16 cellular contexts compared by ENCODE assay signal in genomic region chr19:13001166-13001501, GRCh38. TPM values are rescaled to one million over a fixed set of nuclear protein-coding genes. Genes with fewer than 3 reads are reported as not detected.
DNase-seq lines count a peak whose midpoint lies in the region; ATAC-seq and TF ChIP-seq lines count a peak whose summit lies in the region.
"Had no signal": no experiment of that assay in that cellular context is flagged by ENCODE, and none has a peak within 500 bp of the region (broad histone marks: within the 10 kb centered on the region; RNA-seq: fewer than 3 reads in every experiment).

No MANE protein-coding gene starts in this region.

- H3K9me3 ChIP-seq in left ventricle myocardium inferior (replicated peaks) = no peaks in the 10 kb centered on the region
- H3K9me3 ChIP-seq in gastrocnemius medialis = no peaks in the 10 kb centered on the region
- no peaks in the 10 kb centered on the region for H3K9me3 ChIP-seq in vagina
- H3K9me3 ChIP-seq: neutrophil had no signal

- intact Hi-C loops in left ventricle myocardium inferior (cut with micrococcal nuclease) (no loop called here), Right ventricle myocardium superior (cut with DNase I) (no loop called here), gastrocnemius medialis (cut with DNase I; ENCODE audit: low total_unique reads) (loop anchor here (5.0 kb wide), 1 partner anchor 61 kb away; no protein-coding TSS in a partner anchor), vagina (cut with DNase I) (no loop called here)

- peaks cover 91% of the 10 kb centered on the region for H3K4me1 ChIP-seq in left ventricle myocardium inferior
- H3K4me1 ChIP-seq in gastrocnemius medialis = peaks cover 80 to 90% of the 10 kb centered on the region in 2 donors
- peaks cover 90% of the 10 kb centered on the region for H3K4me1 ChIP-seq in vagina

- ATAC-seq in Right ventricle myocardium superior (ENCODE audit: poor library complexity) (no peak), gastrocnemius medialis (no peak)
- ATAC-seq: activated naive CD4-positive, alpha-beta T cell treated with anti-CD3 and anti-CD28 coated beads, Interleukin-2, amount 50 U/mL, for 72 hours; WTC11 had no signal

- TF ChIP-seq CTCF in left ventricle myocardium inferior (IDR thresholded peaks at IDR 0.05; ENCODE audit: borderline replicate concordance) (no peak), fibroblast of the aortic adventitia (IDR thresholded peaks at IDR 0.05; ENCODE audit: insufficient read depth, low read length) (no peak), gastrocnemius medialis (IDR thresholded peaks at IDR 0.05 in 4 of 5, conservative IDR thresholded peaks at IDR 0.05 in 1 of 5) (no peak), vagina (IDR thresholded peaks at IDR 0.05) (no peak)

- H3K36me3 ChIP-seq in left ventricle myocardium inferior (peaks cover 14% of the 10 kb centered on the region), gastrocnemius medialis (no peaks in the 10 kb centered on the region), vagina (peaks cover 0 to 6% of the 10 kb centered on the region in 2 donors)
- H3K36me3 ChIP-seq: neutrophil had no signal

- DNase-seq in left ventricle myocardium inferior (no peak), Right ventricle myocardium superior (no peak), fibroblast of the aortic adventitia (ENCODE audit: low read depth) (no peak), gastrocnemius medialis (no peak), vagina (ENCODE audit: extremely low spot score in 2 of 2) (no peak), T1000 (lab: John Stamatoyannopoulos, UW) (no peak), A172 (ENCODE audit: low spot score) (no peak), GDM1 (lab: John Stamatoyannopoulos, UW) (no peak)
- DNase-seq: COR-L47, NCI-H187 treated with DMSO at 0.1 percent for 48 hours, NCI-H524 had no signal

- no peak for TF ChIP-seq POLR2A in gastrocnemius medialis (IDR thresholded peaks at IDR 0.05)
- no peak for TF ChIP-seq POLR2A in vagina (IDR thresholded peaks at IDR 0.05)

- H3K27me3 ChIP-seq in left ventricle myocardium inferior (ENCODE audit: low read depth) = no peaks in the 10 kb centered on the region
- no peaks in the 10 kb centered on the region for H3K27me3 ChIP-seq in gastrocnemius medialis
- no peaks in the 10 kb centered on the region for H3K27me3 ChIP-seq in vagina

- H3K27ac ChIP-seq in left ventricle myocardium inferior (replicated peaks) (peak overlapping the region; percentile 95), gastrocnemius medialis (peak overlapping the region; percentile 97 to 100 (median 99)), vagina (peak overlapping the region; percentile 99)
- H3K27ac ChIP-seq: neutrophil had no signal

- in situ Hi-C loops in gastrocnemius medialis (cut with MboI; ENCODE audit: low sequenced_read_pairs in 4 of 4) = no loop called here

- H3K4me3 ChIP-seq in left ventricle myocardium inferior = peak overlapping the region; percentile 62
- peak overlapping the region; percentile 56 for H3K4me3 ChIP-seq in fibroblast of the aortic adventitia (ENCODE audit: low read depth, low read length)
- H3K4me3 ChIP-seq in gastrocnemius medialis = peak overlapping the region; percentile 55 to 66 (median 61)
- H3K4me3 ChIP-seq in vagina = peak overlapping the region; percentile 33 to 56

RNA-seq across cellular contexts. Expression of gene NFIX, which starts 5.9 kb away (rescaled TPM):
- total RNA-seq in left ventricle myocardium inferior = 118 TPM
- total RNA-seq in Right ventricle myocardium superior = 160 TPM
- total RNA-seq in fibroblast of the aortic adventitia (ENCODE audit: low replicate concordance) = 68.0 and 160 TPM in 2 replicates
- total RNA-seq in gastrocnemius medialis = 100 to 1,000 TPM in 2 of 4 donors, 10 to 100 TPM in 2; 31.9 to 128 (median 105) TPM
- total RNA-seq in vagina = 81.8 TPM
- 17.0 and 25.7 TPM in 2 replicates for total RNA-seq in A172 (2014; rRNA removed; shearing (Covaris generic))
- total RNA-seq: epithelial cell of proximal tubule had no signal

RNA-seq across cellular contexts. Expression of gene DAND5, which starts 31.8 kb away (rescaled TPM):
- total RNA-seq in left ventricle myocardium inferior (12.7 TPM), Right ventricle myocardium superior (9.1 TPM), fibroblast of the aortic adventitia (ENCODE audit: low replicate concordance) (0.18 TPM in 1 of 2 replicates, not detected in the other), gastrocnemius medialis (not detected), vagina (not detected)
- total RNA-seq in A172 (2014; rRNA removed; shearing (Covaris generic)) = 0.10 and 0.36 TPM in 2 replicates
- total RNA-seq: LHCN-M2 had no signal

RNA-seq across cellular contexts. Expression of gene GADD45GIP1, which starts 44.1 kb away (rescaled TPM):
- total RNA-seq in left ventricle myocardium inferior (31.4 TPM), Right ventricle myocardium superior (31.1 TPM), fibroblast of the aortic adventitia (ENCODE audit: low replicate concordance) (23.0 and 38.8 TPM in 2 replicates), gastrocnemius medialis (10 to 100 TPM; 50.7 to 71.0 (median 61.4) TPM), vagina (80.3 TPM)
- 64.2 and 82.8 TPM in 2 replicates for total RNA-seq in A172 (2014; rRNA removed; shearing (Covaris generic))

RNA-seq across cellular contexts. Expression of gene RAD23A, which starts 55.5 kb away (rescaled TPM):
- total RNA-seq in left ventricle myocardium inferior (150 TPM), Right ventricle myocardium superior (174 TPM), fibroblast of the aortic adventitia (ENCODE audit: low replicate concordance) (76.8 and 101 TPM in 2 replicates), gastrocnemius medialis (100 to 1,000 TPM; 618 to 949 (median 780) TPM), vagina (85.9 TPM)
- total RNA-seq in A172 (2014; rRNA removed; shearing (Covaris generic)) = 180 and 185 TPM in 2 replicates
